In the genomic region with DNA sequence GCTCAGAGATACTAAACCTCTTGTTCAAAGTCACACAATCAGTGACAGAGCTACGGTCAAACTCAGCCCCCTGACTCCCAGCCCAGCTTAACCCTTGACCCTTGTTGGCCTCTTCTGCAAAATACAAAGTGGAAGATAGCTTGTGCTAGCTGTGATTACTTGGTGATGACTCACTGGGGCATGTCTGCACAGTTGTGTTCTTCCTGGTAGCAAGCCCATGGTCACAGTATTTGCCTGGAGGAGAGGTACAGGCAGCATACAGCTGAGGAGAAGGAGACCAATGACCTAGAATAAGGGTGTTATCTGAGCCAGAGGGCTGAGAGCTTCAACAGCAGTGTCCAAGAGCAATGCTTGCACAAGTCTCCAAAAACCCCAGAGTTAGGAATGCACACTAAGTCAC, we compare ENCODE assay signal across 14 cellular contexts. TPM values are rescaled to one million over a fixed set of nuclear protein-coding genes. Genes with fewer than 3 reads are reported as not detected.
A peak's percentile ranks its signal among the peaks of the same experiment; 100 is the strongest.
DNase-seq lines count a peak whose midpoint lies in the region; ATAC-seq, FAIRE-seq and TF ChIP-seq lines count a peak whose summit lies in the region.
"Had no signal": no experiment of that assay in that cellular context is flagged by ENCODE, and none has a peak within 500 bp of the region (broad histone marks: within the 10 kb centered on the region; RNA-seq: fewer than 3 reads in every experiment).

No MANE protein-coding gene starts in this region.

- no peaks in the 10 kb centered on the region for H3K27me3 ChIP-seq in IMR-90 (ENCODE audit: control insufficient read depth, insufficient read depth, low read length)
- no peaks in the 10 kb centered on the region for H3K27me3 ChIP-seq in bronchial epithelial cell (ENCODE audit: control insufficient read depth, insufficient read depth, low read length)

- peak overlapping the region; percentile 6; the same call in 1 of the 2 replicates for H4K91ac ChIP-seq in IMR-90 (ENCODE audit: insufficient read depth, low read depth, low read length)

- H2BK15ac ChIP-seq in IMR-90 (ENCODE audit: low read depth, low read length): no peak overlapping the region; the same call in 2 of the 3 replicates

- H2AFZ ChIP-seq in IMR-90 (replicated peaks; ENCODE audit: low read length, poor library complexity): peak overlapping the region; percentile 28

- H3K14ac ChIP-seq in IMR-90 (replicated peaks; ENCODE audit: low read depth, low read length): peak overlapping the region; percentile 40; the same call in 1 of the 2 replicates

- peaks cover 16% of the 10 kb centered on the region; the same call in 1 of the 2 replicates for H3K9me1 ChIP-seq in IMR-90 (ENCODE audit: insufficient read depth, low read length)

- H3K27ac ChIP-seq in A549 (peak overlapping the region; percentile 65 to 72), IMR-90 (ENCODE audit: insufficient read depth, low read length) (no peak overlapping the region; the same call in 1 of the 2 replicates), kidney (ENCODE audit: low read depth in 2 of 2, low read length in 2 of 2) (no peak overlapping the region)

- DNase-seq in A549 (ENCODE audit: low read depth in 1 of 2, low spot score in 1 of 2): peak; percentile 44 to 55
- DNase-seq in IMR-90: peak; percentile 77
- DNase-seq in bronchial epithelial cell (ENCODE audit: low read depth): peak; percentile 92
- DNase-seq in kidney: peak; percentile 20
- no peak for DNase-seq in progenitor cell of endocrine pancreas (ENCODE audit: low spot score, unreplicated experiment)
- no peak for DNase-seq in NCI-H1092 (lab: John Stamatoyannopoulos, UW)
- DNase-seq in activated naive CD4-positive, alpha-beta T cell treated with anti-CD3 and anti-CD28 coated beads for 36 hours: no peak
- no peak for DNase-seq in AML-193 (lab: John Stamatoyannopoulos, UW)
- DNase-seq: activated CD8-positive, alpha-beta memory T cell treated with anti-CD3 and anti-CD28 coated beads, Interleukin-2, amount 50 U/mL, for 48 hours; activated naive CD8-positive, alpha-beta T cell treated with anti-CD3 and anti-CD28 coated beads, Interleukin-2, amount 10 ng/mL, durations not matched to agents 7 days and 5 days; nucleus accumbens; T-helper 1 cell had no signal

- no peak overlapping the region for H2AK5ac ChIP-seq in IMR-90 (ENCODE audit: low read depth, low read length)

- H4K8ac ChIP-seq in IMR-90 (ENCODE audit: low read depth in 2 of 2, low read length in 2 of 2): 0 out of 4 replicates have a peak overlapping the region, but pooled peaks of 1 of the 2 experiments have one; percentile 34

- no peak overlapping the region for H3K27ac Mint-ChIP-seq in progenitor cell of endocrine pancreas
- no peak overlapping the region for H3K27ac Mint-ChIP-seq in activated naive CD4-positive, alpha-beta T cell treated with anti-CD3 and anti-CD28 coated beads for 36 hours
- H3K27ac Mint-ChIP-seq: activated naive CD8-positive, alpha-beta T cell treated with anti-CD3 and anti-CD28 coated beads, Interleukin-2, amount 10 ng/mL, durations not matched to agents 7 days and 5 days had no signal

- H3K9ac ChIP-seq in IMR-90 (ENCODE audit: low read depth, low read length): no peak overlapping the region
- no peak overlapping the region for H3K9ac ChIP-seq in kidney (ENCODE audit: low read length in 2 of 2)

- dilution Hi-C loops in IMR-90 (cut with HindIII; ENCODE audit: low sequenced_read_pairs, unreplicated experiment): no loop called here

- TF ChIP-seq POLR2A in A549 (IDR thresholded peaks at IDR 0.05; ENCODE audit: low read length) (no peak), IMR-90 (IDR thresholded peaks at IDR 0.05; ENCODE audit: low read depth, low read length) (no peak)

- no peak overlapping the region; the same call in 1 of the 2 replicates for H3K18ac ChIP-seq in IMR-90 (ENCODE audit: low read depth, low read length)

- POLR2A ChIA-PET in A549 (lab: Yijun Ruan, JAX) (interaction anchor here (0.5 to 1.2 kb wide), 2 partner anchors 12 to 63 kb away, joined by 3 read pairs; no protein-coding TSS in a partner anchor), IMR-90 (lab: Charles Lee; ENCODE audit: unreplicated experiment) (no interaction called here)

- BruUV-seq in IMR-90 (replicated peaks; lab: Mats Ljungman, UMichigan): no TSS peak

- peak overlapping the region; percentile 67; the same call in 1 of the 2 replicates for H2BK120ac ChIP-seq in IMR-90 (ENCODE audit: low read depth, low read length)

- H3K9me3 ChIP-seq in A549: 0 out of 3 replicates have a peak, but pooled peaks cover 3% of the 10 kb centered on the region
- no peaks in the 10 kb centered on the region for H3K9me3 ChIP-seq in IMR-90 (ENCODE audit: control insufficient read depth, insufficient read depth, low read length)
- H3K9me3 ChIP-seq in kidney (ENCODE audit: control insufficient read depth in 1 of 2, low read length in 2 of 2): no peaks in the 10 kb centered on the region

- intact Hi-C loops in IMR-90 (cut with micrococcal nuclease) (no loop called here), kidney (cut with DNase I) (no loop called here)
- intact Hi-C loops in activated naive CD4-positive, alpha-beta T cell treated with anti-CD3 and anti-CD28 coated beads for 36 hours (cut with micrococcal nuclease): no loop called here

- 0 out of 2 replicates have a peak overlapping the region, but pooled peaks have one; percentile 37 for H3K23ac ChIP-seq in IMR-90 (ENCODE audit: low read depth, low read length)

- no peak overlapping the region for H3K56ac ChIP-seq in IMR-90 (ENCODE audit: extremely low read depth, insufficient read depth, low read length)

- 27% methylated on average over 1 of the region's 1 CpG for WGBS in A549 (ENCODE audit: missing lambda C conversion rate)
- no CpG with 5 or more reads among the region's 1 CpG for WGBS in IMR-90 (ENCODE audit: extremely low coverage in 2 of 2, insufficient read length in 1 of 2), 2 experiments

- H3K27me3 Mint-ChIP-seq in progenitor cell of endocrine pancreas: peaks cover 40% of the 10 kb centered on the region
- H3K27me3 Mint-ChIP-seq in activated naive CD4-positive, alpha-beta T cell treated with anti-CD3 and anti-CD28 coated beads for 36 hours (ENCODE audit: low read depth): peaks cover 75% of the 10 kb centered on the region

- in situ Hi-C loops in IMR-90 (cut with MboI; ENCODE audit: low sequenced_read_pairs): no loop called here

- H3K79me1 ChIP-seq in IMR-90 (ENCODE audit: low read depth in 1 of 2, low read length in 2 of 2): no peaks in the 10 kb centered on the region

- H3K9me3 Mint-ChIP-seq in progenitor cell of endocrine pancreas (ENCODE audit: low read depth): no peaks in the 10 kb centered on the region
- H3K9me3 Mint-ChIP-seq in activated naive CD4-positive, alpha-beta T cell treated with anti-CD3 and anti-CD28 coated beads for 36 hours: no peaks in the 10 kb centered on the region
- H3K9me3 Mint-ChIP-seq: activated naive CD8-positive, alpha-beta T cell treated with anti-CD3 and anti-CD28 coated beads, Interleukin-2, amount 10 ng/mL, durations not matched to agents 7 days and 5 days had no signal

- peak overlapping the region; percentile 16 for H2BK20ac ChIP-seq in IMR-90 (ENCODE audit: low read depth, low read length)

- H3K4me2 ChIP-seq in A549 (peak overlapping the region; percentile 49), IMR-90 (ENCODE audit: low read depth, low read length) (no peak overlapping the region)

- TF ChIP-seq CTCF in A549 (IDR thresholded peaks at IDR 0.05): no peak
- TF ChIP-seq CTCF in IMR-90 (conservative IDR thresholded peaks at IDR 0.05; ENCODE audit: low read depth, low read length): no peak
- no peak for TF ChIP-seq CTCF in bronchial epithelial cell (IDR thresholded peaks at IDR 0.05; ENCODE audit: insufficient read depth, low read length, severe bottlenecking)
- TF ChIP-seq CTCF in kidney (IDR thresholded peaks at IDR 0.05; ENCODE audit: borderline replicate concordance, extremely low read depth, insufficient read depth): no peak
- no peak for TF ChIP-seq CTCF in progenitor cell of endocrine pancreas (IDR thresholded peaks at IDR 0.05; ENCODE audit: unreplicated experiment)

- no peak for TF ChIP-seq EP300 in A549 (IDR thresholded peaks at IDR 0.05)

- ATAC-seq in A549 (peak; percentile 32 to 56; a peak in 3 of 6 replicates), IMR-90 (ENCODE audit: low read depth) (peak; percentile 77)

- FAIRE-seq in A549 (lab: Jason Lieb, UNC) (peak; percentile 43), bronchial epithelial cell (lab: Jason Lieb, UNC) (no peak), kidney (lab: Jason Lieb, UNC) (no peak)
- FAIRE-seq: colon, D721Med had no signal

- CTCF ChIA-PET in A549 (lab: Yijun Ruan, JAX): interaction anchor here (0.9 to 3.8 kb wide), 5 partner anchors 12 to 66 kb away, joined by 3 to 22 read pairs (median 4); no protein-coding TSS in a partner anchor
- CTCF ChIA-PET in IMR-90 (lab: Yijun Ruan, JAX): interaction anchor here (0.9 kb wide), 1 partner anchor 18 kb away, joined by 3 read pairs; no protein-coding TSS in a partner anchor
- CTCF ChIA-PET in activated naive CD4-positive, alpha-beta T cell treated with anti-CD3 and anti-CD28 coated beads for 36 hours (lab: Charles Lee): no interaction called here

- H2AK9ac ChIP-seq in IMR-90 (replicated peaks; ENCODE audit: low read depth, low read length, poor library complexity): no peak overlapping the region

- H3K4me1 Mint-ChIP-seq in progenitor cell of endocrine pancreas (ENCODE audit: low read depth): peaks cover 4% of the 10 kb centered on the region
- peaks cover 1% of the 10 kb centered on the region for H3K4me1 Mint-ChIP-seq in activated naive CD4-positive, alpha-beta T cell treated with anti-CD3 and anti-CD28 coated beads for 36 hours (ENCODE audit: low read depth)

- peak overlapping the region; percentile 59 for H2BK5ac ChIP-seq in IMR-90 (ENCODE audit: low read depth, low read length, poor library complexity, severe bottlenecking)

- H3K4ac ChIP-seq in IMR-90 (ENCODE audit: low read depth, low read length): peak overlapping the region; percentile 66; the same call in 1 of the 2 replicates

- TF ChIP-seq RAD21 in A549 (conservative IDR thresholded peaks at IDR 0.05 in 1 of 2, IDR thresholded peaks at IDR 0.05 in 1 of 2): no peak
- no peak for TF ChIP-seq RAD21 in IMR-90 (IDR thresholded peaks at IDR 0.05; ENCODE audit: low read length)

- H3K4me1 ChIP-seq in A549 (peaks cover 29% of the 10 kb centered on the region), IMR-90 (ENCODE audit: control insufficient read depth, insufficient read depth, low read length) (peaks cover 9% of the 10 kb centered on the region), kidney (ENCODE audit: control insufficient read depth in 1 of 2, insufficient read depth in 1 of 2, low read depth in 1 of 2, low read length in 2 of 2) (peaks cover 5 to 6% of the 10 kb centered on the region in 2 donors)

- no peaks in the 10 kb centered on the region for H3K36me3 Mint-ChIP-seq in progenitor cell of endocrine pancreas (ENCODE audit: insufficient read depth)
- H3K36me3 Mint-ChIP-seq in activated naive CD4-positive, alpha-beta T cell treated with anti-CD3 and anti-CD28 coated beads for 36 hours (ENCODE audit: low read depth): no peaks in the 10 kb centered on the region
- H3K36me3 Mint-ChIP-seq: activated naive CD8-positive, alpha-beta T cell treated with anti-CD3 and anti-CD28 coated beads, Interleukin-2, amount 10 ng/mL, durations not matched to agents 7 days and 5 days had no signal

- no peak overlapping the region for H3K4me3 Mint-ChIP-seq in progenitor cell of endocrine pancreas (ENCODE audit: low read depth)
- H3K4me3 Mint-ChIP-seq in activated naive CD4-positive, alpha-beta T cell treated with anti-CD3 and anti-CD28 coated beads for 36 hours: no peak overlapping the region
- H3K4me3 Mint-ChIP-seq: activated naive CD8-positive, alpha-beta T cell treated with anti-CD3 and anti-CD28 coated beads, Interleukin-2, amount 10 ng/mL, durations not matched to agents 7 days and 5 days had no signal

- no peaks in the 10 kb centered on the region for H4K20me1 ChIP-seq in IMR-90 (ENCODE audit: insufficient read depth, low read length)

- H3K4me3 ChIP-seq in A549: no peak overlapping the region
- H3K4me3 ChIP-seq in IMR-90 (ENCODE audit: insufficient read depth, low read depth, low read length): no peak overlapping the region
- no peak overlapping the region for H3K4me3 ChIP-seq in bronchial epithelial cell (ENCODE audit: low read depth, low read length)
- H3K4me3 ChIP-seq in kidney (ENCODE audit: low read length in 2 of 2): no peak overlapping the region

- no peaks in the 10 kb centered on the region for H3K36me3 ChIP-seq in IMR-90 (ENCODE audit: control insufficient read depth, insufficient read depth, low read length)
- H3K36me3 ChIP-seq in bronchial epithelial cell (ENCODE audit: control insufficient read depth, insufficient read depth, low read length): no peaks in the 10 kb centered on the region
- H3K36me3 ChIP-seq in kidney (ENCODE audit: control insufficient read depth in 1 of 2, insufficient read depth in 2 of 2, low read length in 2 of 2): no peaks in the 10 kb centered on the region

- H4K5ac ChIP-seq in IMR-90 (ENCODE audit: low read depth, low read length): no peak overlapping the region

RNA-seq across cellular contexts. Expression of gene HSPA12A, which starts 5.7 kb away (rescaled TPM):
- polyA plus RNA-seq in A549 (2011; rRNA removed): 17.0 and 17.4 TPM in 2 replicates
- 7.7 and 9.1 TPM in 2 replicates for polyA plus RNA-seq in A549 (2012; cell fraction: cytosol; rRNA removed)
- 20.5 and 23.0 TPM in 2 replicates for polyA plus RNA-seq in A549 (2012; cell fraction: nucleus; rRNA removed)
- polyA plus RNA-seq in A549 (2017; fragmentation: RNase III; extraction: RNeasy Plus Mini Kit Qiagen cat#74134 plus additional on column Dnase treatment): 16.7 to 17.8 TPM (median 16.9 TPM) in 3 replicates
- polyA minus RNA-seq in A549 (2011; rRNA and poly(A)+ RNA removed): 25.2 and 27.4 TPM in 2 replicates
- 16.1 and 18.6 TPM in 2 replicates for total RNA-seq in IMR-90 (2012; rRNA removed)
- 14.6 and 16.7 TPM in 2 replicates for polyA plus RNA-seq in IMR-90 (2012; rRNA removed)
- 6.6 and 6.9 TPM in 2 replicates for polyA plus RNA-seq in IMR-90 (2012; cell fraction: cytosol; rRNA removed)
- 34.4 and 57.2 TPM in 2 replicates for polyA plus RNA-seq in IMR-90 (2012; cell fraction: nucleus; rRNA removed; ENCODE audit: low replicate concordance)
- total RNA-seq in bronchial epithelial cell: 0.79 and 1.4 TPM in 2 replicates
- total RNA-seq in kidney: 33.5 TPM
- polyA plus RNA-seq in kidney (ENCODE audit: insufficient read depth, low read depth, low replicate concordance): 18.9 TPM
- total RNA-seq in progenitor cell of endocrine pancreas: 9.1 and 10.3 TPM in 2 replicates
- under 1 TPM in 1 of 2 experiments, not detected in 1; 0.05 TPM for total RNA-seq in activated naive CD4-positive, alpha-beta T cell treated with anti-CD3 and anti-CD28 coated beads for 36 hours

Comparison
In these comparisons a context has a peak if more than half of its experiments do, and no peak if none do; other contexts are left out.
1. DNase-seq: peak in A549 (2 of 2), IMR-90 (single experiment), bronchial epithelial cell (single experiment) and kidney (single experiment); none in progenitor cell of endocrine pancreas (single experiment), NCI-H1092 (single experiment), activated naive CD4-positive, alpha-beta T cell treated with anti-CD3 and anti-CD28 coated beads for 36 hours (single experiment) and AML-193 (0 of 2).
2. H3K27ac ChIP-seq: peak in A549 (2 of 2); none in IMR-90 (single experiment) and kidney (0 of 2).